1 cellular context compared by ENCODE assay signal in the genomic region with DNA sequence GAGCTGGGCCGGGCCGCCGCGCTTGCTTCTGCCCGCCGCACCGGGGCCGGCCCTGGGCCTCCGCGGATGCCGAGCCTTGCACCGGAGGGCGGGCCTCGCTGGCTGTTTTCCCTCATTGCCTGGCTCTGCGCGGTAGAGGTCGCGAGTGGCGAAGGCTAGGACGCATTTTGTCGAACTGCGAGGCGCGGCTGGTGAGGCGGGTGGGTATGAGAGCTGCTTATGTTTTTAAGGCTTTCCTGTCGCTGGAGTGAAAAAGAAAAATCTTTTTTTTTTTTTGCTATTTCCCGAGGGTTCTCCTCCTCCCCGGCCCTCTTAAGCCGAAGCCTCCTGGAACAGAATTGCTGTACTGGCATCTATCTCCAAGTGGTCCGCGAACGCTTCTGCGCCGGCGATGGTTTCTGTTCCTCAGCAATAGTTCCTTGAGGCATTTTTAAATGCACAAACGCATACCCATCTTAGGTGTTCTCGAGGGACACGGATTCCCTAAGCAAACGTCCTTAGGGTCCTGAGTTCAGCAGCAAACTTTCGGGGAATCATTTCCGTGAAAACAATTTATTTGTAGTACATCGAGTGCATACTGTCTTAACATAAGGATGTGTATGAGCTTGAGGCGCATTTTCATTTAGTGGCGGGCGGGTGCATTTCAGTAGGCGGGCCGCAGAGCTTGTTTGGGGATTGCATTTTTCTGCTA.
TF ChIP-seq lines count a peak whose summit lies in the region.

No MANE protein-coding gene starts in this region.

TF ChIP-seq in GM12878, 131 proteins besides CTCF, POLR2A, EP300 and RAD21 (continued from another document and continues in another):
- TF ChIP-seq YY1 (IDR thresholded peaks at IDR 0.05; ENCODE audit: low read depth, low read length) (no peak; the same call in 1 of the 2 replicates), MEF2A (IDR thresholded peaks at IDR 0.05; ENCODE audit: insufficient read depth, low read depth, low read length) (no peak), PML (IDR thresholded peaks at IDR 0.05; ENCODE audit: low read length) (no peak), TCF12 (IDR thresholded peaks at IDR 0.05; ENCODE audit: low read depth, low read length) (no peak), SRF (IDR thresholded peaks at IDR 0.05; ENCODE audit: low read depth in 2 of 2, low read length in 2 of 2) (no peak), ZSCAN29 (IDR thresholded peaks at IDR 0.05) (no peak; the same call in 1 of the 2 replicates), FOXK2 (IDR thresholded peaks at IDR 0.05) (no peak), SREBF1 (IDR thresholded peaks at IDR 0.05; ENCODE audit: low read length) (no peak), JUND (IDR thresholded peaks at IDR 0.05; ENCODE audit: low read depth, low read length) (no peak), NR2C2 (IDR thresholded peaks at IDR 0.05; ENCODE audit: borderline replicate concordance, control insufficient read depth, insufficient read length, low read depth) (no peak), TCF7 (IDR thresholded peaks at IDR 0.05; ENCODE audit: borderline replicate concordance) (no peak), ZBTB40 (IDR thresholded peaks at IDR 0.05; ENCODE audit: borderline replicate concordance) (no peak), CBX5 (IDR thresholded peaks at IDR 0.05; ENCODE audit: low read depth) (peak; percentile 77; the same call in 1 of the 2 replicates), NFIC (IDR thresholded peaks at IDR 0.05; ENCODE audit: low read depth, low read length) (0 out of 2 replicates have a peak, but pooled peaks have one; percentile 50), NFYA (IDR thresholded peaks at IDR 0.05; ENCODE audit: borderline replicate concordance, low read depth, low read length) (no peak), SIX5 (IDR thresholded peaks at IDR 0.05; ENCODE audit: low read depth, low read length, severe bottlenecking) (no peak), IRF4 (IDR thresholded peaks at IDR 0.05; ENCODE audit: low read depth, low read length) (no peak), TBL1XR1 (IDR thresholded peaks at IDR 0.05; ENCODE audit: low read depth, low read length) (no peak), SMARCA5 (IDR thresholded peaks at IDR 0.05) (peak; percentile 51), EGR1 (IDR thresholded peaks at IDR 0.05; ENCODE audit: borderline replicate concordance in 1 of 2, low read depth in 2 of 2, low read length in 2 of 2) (no peak), ETV6 (conservative IDR thresholded peaks at IDR 0.05 in 1 of 2, IDR thresholded peaks at IDR 0.05 in 1 of 2; ENCODE audit: borderline replicate concordance in 1 of 2, low read depth in 1 of 2) (no peak), NR2F1 (conservative IDR thresholded peaks at IDR 0.05) (no peak; the same call in 1 of the 2 replicates), ZNF622 (IDR thresholded peaks at IDR 0.05) (no peak), SREBF2 (IDR thresholded peaks at IDR 0.05; ENCODE audit: low read length) (no peak), BRCA1 (IDR thresholded peaks at IDR 0.05; ENCODE audit: low read depth, low read length) (no peak), USF2 (IDR thresholded peaks at IDR 0.05; ENCODE audit: borderline replicate concordance, low read depth, low read length) (no peak), PBX3 (IDR thresholded peaks at IDR 0.05; ENCODE audit: insufficient replicate concordance, low read depth, low read length) (no peak), BMI1 (IDR thresholded peaks at IDR 0.05; ENCODE audit: borderline replicate concordance) (no peak), TARDBP (IDR thresholded peaks at IDR 0.05; ENCODE audit: borderline replicate concordance) (no peak), CREM (IDR thresholded peaks at IDR 0.05; ENCODE audit: low read depth) (no peak), SKIL (IDR thresholded peaks at IDR 0.05; ENCODE audit: low read depth, poor library complexity, severe bottlenecking) (peak; percentile 14), KLF5 (IDR thresholded peaks at IDR 0.05; ENCODE audit: partially characterized antibody) (no peak), ZZZ3 (IDR thresholded peaks at IDR 0.05; ENCODE audit: control insufficient read depth, insufficient read length, low read depth) (no peak), CEBPZ (IDR thresholded peaks at IDR 0.05; ENCODE audit: low read depth, low read length) (no peak), POU2F2 (IDR thresholded peaks at IDR 0.05; ENCODE audit: borderline replicate concordance, low read depth, low read length) (no peak), ASH2L (IDR thresholded peaks at IDR 0.05; ENCODE audit: borderline replicate concordance, low read depth) (no peak; the same call in 1 of the 2 replicates)
- TF ChIP-seq, protein P1, sequence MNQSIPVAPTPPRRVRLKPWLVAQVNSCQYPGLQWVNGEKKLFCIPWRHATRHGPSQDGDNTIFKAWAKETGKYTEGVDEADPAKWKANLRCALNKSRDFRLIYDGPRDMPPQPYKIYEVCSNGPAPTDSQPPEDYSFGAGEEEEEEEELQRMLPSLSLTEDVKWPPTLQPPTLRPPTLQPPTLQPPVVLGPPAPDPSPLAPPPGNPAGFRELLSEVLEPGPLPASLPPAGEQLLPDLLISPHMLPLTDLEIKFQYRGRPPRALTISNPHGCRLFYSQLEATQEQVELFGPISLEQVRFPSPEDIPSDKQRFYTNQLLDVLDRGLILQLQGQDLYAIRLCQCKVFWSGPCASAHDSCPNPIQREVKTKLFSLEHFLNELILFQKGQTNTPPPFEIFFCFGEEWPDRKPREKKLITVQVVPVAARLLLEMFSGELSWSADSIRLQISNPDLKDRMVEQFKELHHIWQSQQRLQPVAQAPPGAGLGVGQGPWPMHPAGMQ (IDR thresholded peaks at IDR 0.05; ENCODE audit: borderline replicate concordance) = no peak
- TF ChIP-seq, protein P2, sequence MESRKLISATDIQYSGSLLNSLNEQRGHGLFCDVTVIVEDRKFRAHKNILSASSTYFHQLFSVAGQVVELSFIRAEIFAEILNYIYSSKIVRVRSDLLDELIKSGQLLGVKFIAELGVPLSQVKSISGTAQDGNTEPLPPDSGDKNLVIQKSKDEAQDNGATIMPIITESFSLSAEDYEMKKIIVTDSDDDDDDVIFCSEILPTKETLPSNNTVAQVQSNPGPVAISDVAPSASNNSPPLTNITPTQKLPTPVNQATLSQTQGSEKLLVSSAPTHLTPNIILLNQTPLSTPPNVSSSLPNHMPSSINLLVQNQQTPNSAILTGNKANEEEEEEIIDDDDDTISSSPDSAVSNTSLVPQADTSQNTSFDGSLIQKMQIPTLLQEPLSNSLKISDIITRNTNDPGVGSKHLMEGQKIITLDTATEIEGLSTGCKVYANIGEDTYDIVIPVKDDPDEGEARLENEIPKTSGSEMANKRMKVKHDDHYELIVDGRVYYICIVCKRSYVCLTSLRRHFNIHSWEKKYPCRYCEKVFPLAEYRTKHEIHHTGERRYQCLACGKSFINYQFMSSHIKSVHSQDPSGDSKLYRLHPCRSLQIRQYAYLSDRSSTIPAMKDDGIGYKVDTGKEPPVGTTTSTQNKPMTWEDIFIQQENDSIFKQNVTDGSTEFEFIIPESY (IDR thresholded peaks at IDR 0.05) = no peak
- TF ChIP-seq, protein P3, sequence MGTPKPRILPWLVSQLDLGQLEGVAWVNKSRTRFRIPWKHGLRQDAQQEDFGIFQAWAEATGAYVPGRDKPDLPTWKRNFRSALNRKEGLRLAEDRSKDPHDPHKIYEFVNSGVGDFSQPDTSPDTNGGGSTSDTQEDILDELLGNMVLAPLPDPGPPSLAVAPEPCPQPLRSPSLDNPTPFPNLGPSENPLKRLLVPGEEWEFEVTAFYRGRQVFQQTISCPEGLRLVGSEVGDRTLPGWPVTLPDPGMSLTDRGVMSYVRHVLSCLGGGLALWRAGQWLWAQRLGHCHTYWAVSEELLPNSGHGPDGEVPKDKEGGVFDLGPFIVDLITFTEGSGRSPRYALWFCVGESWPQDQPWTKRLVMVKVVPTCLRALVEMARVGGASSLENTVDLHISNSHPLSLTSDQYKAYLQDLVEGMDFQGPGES (IDR thresholded peaks at IDR 0.05) = no peak
- TF ChIP-seq, protein P4, sequence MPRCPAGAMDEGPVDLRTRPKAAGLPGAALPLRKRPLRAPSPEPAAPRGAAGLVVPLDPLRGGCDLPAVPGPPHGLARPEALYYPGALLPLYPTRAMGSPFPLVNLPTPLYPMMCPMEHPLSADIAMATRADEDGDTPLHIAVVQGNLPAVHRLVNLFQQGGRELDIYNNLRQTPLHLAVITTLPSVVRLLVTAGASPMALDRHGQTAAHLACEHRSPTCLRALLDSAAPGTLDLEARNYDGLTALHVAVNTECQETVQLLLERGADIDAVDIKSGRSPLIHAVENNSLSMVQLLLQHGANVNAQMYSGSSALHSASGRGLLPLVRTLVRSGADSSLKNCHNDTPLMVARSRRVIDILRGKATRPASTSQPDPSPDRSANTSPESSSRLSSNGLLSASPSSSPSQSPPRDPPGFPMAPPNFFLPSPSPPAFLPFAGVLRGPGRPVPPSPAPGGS (IDR thresholded peaks at IDR 0.05; ENCODE audit: borderline replicate concordance, insufficient read depth, low read depth, low read length, poor library complexity, severe bottlenecking) = no peak
